In genomic region chr17:77405867-77406513, GRCh38 we compare ENCODE assay signal across 10 cellular contexts.
DNase-seq lines count a peak whose midpoint lies in the region; ATAC-seq and TF ChIP-seq lines count a peak whose summit lies in the region.
"Had no signal": no experiment of that assay in that cellular context is flagged by ENCODE, and none has a peak within 500 bp of the region (broad histone marks: within the 10 kb centered on the region; RNA-seq: fewer than 3 reads in every experiment).

No MANE protein-coding gene starts in this region.

- H3F3A ChIP-seq in SK-N-SH (replicated peaks; ENCODE audit: insufficient read depth), result no peaks in the 10 kb centered on the region

- H3K27ac ChIP-seq in SK-N-SH (ENCODE audit: low read depth in 2 of 2, low read length in 1 of 2) (no peak overlapping the region), stomach (peak overlapping the region; percentile 25 to 90 (median 87)), brain microvascular endothelial cell (no peak overlapping the region), ovary (no peak overlapping the region)
- H3K27ac ChIP-seq: VCaP had no signal

- intact Hi-C loops in stomach (cut with DNase I; ENCODE audit: low total_unique reads), result no loop called here
- intact Hi-C loops in ovary (cut with DNase I), result no loop called here

- TF ChIP-seq CTCF in SK-N-SH (IDR thresholded peaks at IDR 0.05), result no peak
- no peak for TF ChIP-seq CTCF in glutamatergic neuron (IDR thresholded peaks at IDR 0.05; ENCODE audit: partially characterized antibody, unreplicated experiment)
- TF ChIP-seq CTCF in stomach (IDR thresholded peaks at IDR 0.05), result no peak
- TF ChIP-seq CTCF in brain microvascular endothelial cell (IDR thresholded peaks at IDR 0.05; ENCODE audit: low read depth, low read length, missing control alignments), result no peak
- no peak for TF ChIP-seq CTCF in ovary (IDR thresholded peaks at IDR 0.05)

- CTCF ChIA-PET in SK-N-SH (lab: Yijun Ruan, JAX), result interaction anchor here (1.2 to 16.7 kb wide), 3 partner anchors 22 to 83 kb away, joined by 4 to 364 read pairs (median 5); no protein-coding TSS in a partner anchor

- H3K9me3 ChIP-seq in SK-N-SH, result no peaks in the 10 kb centered on the region
- no peaks in the 10 kb centered on the region for H3K9me3 ChIP-seq in stomach
- no peaks in the 10 kb centered on the region for H3K9me3 ChIP-seq in ovary

- H3K9me3 Mint-ChIP-seq in glutamatergic neuron (ENCODE audit: unreplicated experiment), result peaks cover 8% of the 10 kb centered on the region

- no peak overlapping the region for H2AFZ ChIP-seq in SK-N-SH (ENCODE audit: low read depth)

- H3K4me2 ChIP-seq in SK-N-SH, result no peak overlapping the region

- TF ChIP-seq POLR2A in stomach (IDR thresholded peaks at IDR 0.05), result no peak
- no peak for TF ChIP-seq POLR2A in ovary (IDR thresholded peaks at IDR 0.05)

- no peaks in the 10 kb centered on the region for H3K9me2 ChIP-seq in SK-N-SH

- WGBS in SK-N-SH (ENCODE audit: low lambda C conversion rate), result 92% methylated on average over 10 of the region's 10 CpGs
- WGBS in stomach, 5 donors, result 71 to 82% (median 78%) methylated on average over 8 to 10 of the region's 10 CpGs
- WGBS in ovary, 3 donors, result 78 to 89% (median 86%) methylated on average over 10 of the region's 10 CpGs

- H3K4me3 Mint-ChIP-seq in glutamatergic neuron (ENCODE audit: unreplicated experiment), result peak overlapping the region; percentile 43

- TF ChIP-seq EP300 in SK-N-SH (IDR thresholded peaks at IDR 0.05; ENCODE audit: borderline replicate concordance in 1 of 2, low read depth in 1 of 2, low read length in 1 of 2) (no peak), stomach (IDR thresholded peaks at IDR 0.05) (no peak), ovary (IDR thresholded peaks at IDR 0.05) (no peak)

- POLR2A ChIA-PET in SK-N-SH (lab: Yijun Ruan, JAX), result no interaction called here

- in situ Hi-C loops in brain microvascular endothelial cell (cut with HindIII; ENCODE audit: low pct_ligation_motif_present, low sequenced_read_pairs), result no loop called here

- no peak for TF ChIP-seq RAD21 in SK-N-SH (IDR thresholded peaks at IDR 0.05; ENCODE audit: low read length)

- H3K4me1 ChIP-seq in SK-N-SH (ENCODE audit: control insufficient read depth in 1 of 2, insufficient read depth in 2 of 2, low read depth in 1 of 2, low read length in 1 of 2) (peaks cover 17 to 40% of the 10 kb centered on the region in 2 experiments; a peak in 3 of 4 replicates), stomach (peaks cover 63 to 100% (median 84%) of the 10 kb centered on the region in 4 donors), ovary (ENCODE audit: insufficient read depth) (peaks cover 14% of the 10 kb centered on the region)

- H3K79me2 ChIP-seq in SK-N-SH (ENCODE audit: insufficient read depth), result peaks cover 69% of the 10 kb centered on the region

- peaks cover 2% of the 10 kb centered on the region; the same call in 1 of the 2 replicates for H4K20me1 ChIP-seq in SK-N-SH (ENCODE audit: insufficient read depth)

- H3K9ac ChIP-seq in SK-N-SH, result no peak overlapping the region

- H3K4me1 Mint-ChIP-seq in glutamatergic neuron (ENCODE audit: low read depth, unreplicated experiment), result peaks cover 14% of the 10 kb centered on the region

- DNase-seq in SK-N-SH, result no peak
- peak; percentile 29 for DNase-seq in SKM-1 (lab: John Stamatoyannopoulos, UW; ENCODE audit: unreplicated experiment)
- no peak for DNase-seq in glutamatergic neuron
- DNase-seq in stomach, result no peak
- DNase-seq in brain microvascular endothelial cell, result no peak
- DNase-seq in ovary, result no peak
- DNase-seq: 8988T had no signal

- no peak overlapping the region for H3K4me3 ChIP-seq in SK-N-SH (ENCODE audit: low read depth in 2 of 2, low read length in 1 of 2)
- peak overlapping the region in 1 of 4 donors; percentile 21 for H3K4me3 ChIP-seq in stomach
- H3K4me3 ChIP-seq in brain microvascular endothelial cell (ENCODE audit: low read depth, low read length), result no peak overlapping the region
- no peak overlapping the region for H3K4me3 ChIP-seq in ovary

- peaks cover 8% of the 10 kb centered on the region for H3K27me3 Mint-ChIP-seq in glutamatergic neuron (ENCODE audit: unreplicated experiment)

- ATAC-seq in SK-N-SH treated with all-trans-retinoic acid at 6 μM for 48 hours (no peak), GM19035 (IDR thresholded peaks at IDR 0.05; ENCODE audit: unreplicated experiment) (no peak)

- H3K36me3 Mint-ChIP-seq in glutamatergic neuron (ENCODE audit: unreplicated experiment), result peaks cover 5% of the 10 kb centered on the region

- H3K27ac Mint-ChIP-seq in glutamatergic neuron (ENCODE audit: unreplicated experiment), result no peak overlapping the region

- peaks cover 0 to 12% of the 10 kb centered on the region in 2 experiments for H3K36me3 ChIP-seq in SK-N-SH (replicated peaks in 1 of 2; ENCODE audit: control insufficient read depth in 1 of 2, insufficient read depth in 2 of 2, low read length in 1 of 2)
- H3K36me3 ChIP-seq in stomach, result peaks cover 17 to 46% (median 22%) of the 10 kb centered on the region in 4 donors
- peaks cover 30% of the 10 kb centered on the region for H3K36me3 ChIP-seq in brain microvascular endothelial cell (replicated peaks)
- no peaks in the 10 kb centered on the region for H3K36me3 ChIP-seq in ovary

- H3K27me3 ChIP-seq in SK-N-SH (ENCODE audit: insufficient read depth) (no peaks in the 10 kb centered on the region), stomach (no peaks in the 10 kb centered on the region), brain microvascular endothelial cell (replicated peaks) (no peaks in the 10 kb centered on the region), ovary (no peaks in the 10 kb centered on the region)

TF ChIP-seq in SK-N-SH treated with all-trans-retinoic acid at 6 μM for 48 hours, 23 proteins besides CTCF, POLR2A, EP300 and RAD21:
- TF ChIP-seq ZFP3 (CRISPR knock-in tag; IDR thresholded peaks at IDR 0.05), result peak; percentile 99
- no peak for TF ChIP-seq ZNF70 (CRISPR knock-in tag; IDR thresholded peaks at IDR 0.05)
- no peak for TF ChIP-seq SNAI2 (CRISPR knock-in tag; IDR thresholded peaks at IDR 0.05)

TF ChIP-seq in SK-N-SH, 30 proteins besides CTCF, POLR2A, EP300 and RAD21:
- TF ChIP-seq SIN3A (IDR thresholded peaks at IDR 0.05; ENCODE audit: borderline replicate concordance, low read depth, low read length), result no peak

Comparison
In these comparisons a context has a peak if more than half of its experiments do, and no peak if none do; other contexts are left out.
1. H3K27ac ChIP-seq: peak in stomach (5 of 5); none in SK-N-SH (0 of 2), brain microvascular endothelial cell (single experiment) and ovary (0 of 2).